ENCODE assay signal across 25 cellular contexts in the genomic region with DNA sequence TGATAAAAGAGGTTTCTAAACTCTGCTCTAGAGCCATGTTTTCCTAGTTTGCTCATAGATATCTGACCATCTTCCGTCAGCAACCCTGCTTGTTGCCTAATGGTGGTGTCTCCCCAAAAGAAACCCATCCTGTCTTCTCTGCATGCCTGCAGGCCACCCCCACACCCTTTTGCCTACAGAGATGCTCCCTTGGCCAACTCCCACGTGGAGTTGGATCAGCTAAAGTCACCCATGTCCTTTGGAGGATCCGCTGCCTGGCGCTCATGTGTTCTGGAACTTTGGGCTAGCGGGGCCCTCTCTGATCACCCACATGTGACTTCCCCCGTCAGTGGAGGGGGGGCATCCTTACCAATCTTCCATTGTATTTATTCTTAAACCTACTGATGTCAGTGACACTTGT.
"Had no signal": no experiment of that assay in that cellular context is flagged by ENCODE, and none has a peak within 500 bp of the region (broad histone marks: within the 10 kb centered on the region; RNA-seq: fewer than 3 reads in every experiment).

No MANE protein-coding gene starts in this region.

- H3K27ac Mint-ChIP-seq: dendritic cell treated with granulocyte-macrophage colony-stimulating factor and Interleukin-4, amounts not matched to agents 40 ng/mL and 50 ng/mL, for 4 days; effector memory CD8-positive, alpha-beta T cell; endodermal cell had no signal

- H3K36me3 ChIP-seq: colonic mucosa, heart left ventricle, heart right ventricle had no signal

- H3K27ac ChIP-seq: colonic mucosa, coronary artery, dorsolateral prefrontal cortex, epithelial cell of prostate, esophagus muscularis mucosa, esophagus squamous epithelium, foreskin keratinocyte, gastrocnemius medialis, gastroesophageal sphincter, heart left ventricle, heart right ventricle had no signal

- DNase-seq: colonic mucosa; cortex of kidney; dermis blood vessel endothelial cell; dorsolateral prefrontal cortex; effector CD4-positive, alpha-beta T cell; effector CD8-positive, alpha-beta T cell; effector memory CD4-positive, alpha-beta T cell; effector memory CD8-positive, alpha-beta T cell; endodermal cell; erythroblast; esophagus squamous epithelium; foreskin fibroblast; foreskin keratinocyte; foreskin melanocyte; gastrocnemius medialis; glutamatergic neuron; head of caudate nucleus; heart left ventricle; heart right ventricle had no signal

- H3K4me3 ChIP-seq: colonic mucosa, coronary artery, dorsolateral prefrontal cortex, esophagus muscularis mucosa, esophagus squamous epithelium, gastrocnemius medialis, gastroesophageal sphincter, heart left ventricle, heart right ventricle had no signal

- H3K27me3 Mint-ChIP-seq: dendritic cell treated with granulocyte-macrophage colony-stimulating factor and Interleukin-4, amounts not matched to agents 40 ng/mL and 50 ng/mL, for 4 days; effector memory CD8-positive, alpha-beta T cell had no signal

- H3K9me3 ChIP-seq: colonic mucosa, esophagus muscularis mucosa, esophagus squamous epithelium, gastrocnemius medialis, gastroesophageal sphincter, heart left ventricle, heart right ventricle had no signal

- H3K9me3 Mint-ChIP-seq: dendritic cell treated with granulocyte-macrophage colony-stimulating factor and Interleukin-4, amounts not matched to agents 40 ng/mL and 50 ng/mL, for 4 days; effector memory CD8-positive, alpha-beta T cell; endodermal cell had no signal

- ATAC-seq: effector memory CD8-positive, alpha-beta T cell; esophagus mucosa; foreskin keratinocyte; gastrocnemius medialis; gastroesophageal sphincter; heart left ventricle; heart right ventricle had no signal

- H3K4me3 Mint-ChIP-seq: dendritic cell treated with granulocyte-macrophage colony-stimulating factor and Interleukin-4, amounts not matched to agents 40 ng/mL and 50 ng/mL, for 4 days; effector memory CD8-positive, alpha-beta T cell; endodermal cell had no signal

- H3K4me1 ChIP-seq: colonic mucosa, esophagus muscularis mucosa, esophagus squamous epithelium, foreskin keratinocyte, gastrocnemius medialis, gastroesophageal sphincter, heart left ventricle, heart right ventricle had no signal

- H3K27me3 ChIP-seq: colonic mucosa, esophagus muscularis mucosa, esophagus squamous epithelium, gastrocnemius medialis, gastroesophageal sphincter, heart left ventricle, heart right ventricle had no signal
